In the genomic region with DNA sequence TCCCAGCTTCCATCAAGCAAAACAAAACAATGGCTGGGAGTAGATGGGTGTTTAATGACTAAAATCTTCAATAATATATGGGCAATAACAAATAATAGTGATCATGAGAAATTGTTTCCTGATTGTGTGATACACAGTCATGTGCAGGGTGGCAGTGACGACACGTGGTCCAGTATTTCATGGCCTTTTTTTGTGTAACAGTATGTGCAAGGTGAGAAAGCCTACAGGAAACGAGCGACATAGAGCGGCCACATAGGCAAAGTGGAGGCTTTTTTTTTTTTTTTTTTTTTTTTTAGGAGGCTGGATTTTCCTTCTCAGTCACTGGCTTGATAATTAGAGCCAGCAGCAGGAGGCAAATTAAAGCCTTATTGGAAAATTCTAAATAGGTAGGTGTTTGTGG, we compare ENCODE assay signal across 3 cellular contexts.
A peak's percentile ranks its signal among the peaks of the same experiment; 100 is the strongest.
TF ChIP-seq lines count a peak whose summit lies in the region.

No MANE protein-coding gene starts in this region.

TF ChIP-seq in HCT116, 20 proteins besides CTCF, POLR2A, EP300 and RAD21:
- no peak for TF ChIP-seq SIN3A (IDR thresholded peaks at IDR 0.05; ENCODE audit: low read depth)
- no peak for TF ChIP-seq TCF7L2 (IDR thresholded peaks at IDR 0.05; ENCODE audit: borderline replicate concordance, extremely low read depth, insufficient read depth, insufficient read length)
- no peak for TF ChIP-seq ZNF274 (IDR thresholded peaks at IDR 0.05; ENCODE audit: low read depth, low read length)
- TF ChIP-seq JUND (IDR thresholded peaks at IDR 0.05), result no peak

TF ChIP-seq in GM12878, 131 proteins besides CTCF, POLR2A, EP300 and RAD21:
- no peak for TF ChIP-seq RCOR1 (conservative IDR thresholded peaks at IDR 0.05; ENCODE audit: low read depth, low read length)
- TF ChIP-seq, protein P1, sequence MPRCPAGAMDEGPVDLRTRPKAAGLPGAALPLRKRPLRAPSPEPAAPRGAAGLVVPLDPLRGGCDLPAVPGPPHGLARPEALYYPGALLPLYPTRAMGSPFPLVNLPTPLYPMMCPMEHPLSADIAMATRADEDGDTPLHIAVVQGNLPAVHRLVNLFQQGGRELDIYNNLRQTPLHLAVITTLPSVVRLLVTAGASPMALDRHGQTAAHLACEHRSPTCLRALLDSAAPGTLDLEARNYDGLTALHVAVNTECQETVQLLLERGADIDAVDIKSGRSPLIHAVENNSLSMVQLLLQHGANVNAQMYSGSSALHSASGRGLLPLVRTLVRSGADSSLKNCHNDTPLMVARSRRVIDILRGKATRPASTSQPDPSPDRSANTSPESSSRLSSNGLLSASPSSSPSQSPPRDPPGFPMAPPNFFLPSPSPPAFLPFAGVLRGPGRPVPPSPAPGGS (IDR thresholded peaks at IDR 0.05; ENCODE audit: borderline replicate concordance, insufficient read depth, low read depth, low read length, poor library complexity, severe bottlenecking), result peak; percentile 84
- TF ChIP-seq, protein P2, sequence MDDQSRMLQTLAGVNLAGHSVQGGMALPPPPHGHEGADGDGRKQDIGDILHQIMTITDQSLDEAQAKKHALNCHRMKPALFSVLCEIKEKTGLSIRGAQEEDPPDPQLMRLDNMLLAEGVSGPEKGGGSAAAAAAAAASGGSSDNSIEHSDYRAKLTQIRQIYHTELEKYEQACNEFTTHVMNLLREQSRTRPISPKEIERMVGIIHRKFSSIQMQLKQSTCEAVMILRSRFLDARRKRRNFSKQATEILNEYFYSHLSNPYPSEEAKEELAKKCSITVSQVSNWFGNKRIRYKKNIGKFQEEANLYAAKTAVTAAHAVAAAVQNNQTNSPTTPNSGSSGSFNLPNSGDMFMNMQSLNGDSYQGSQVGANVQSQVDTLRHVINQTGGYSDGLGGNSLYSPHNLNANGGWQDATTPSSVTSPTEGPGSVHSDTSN (IDR thresholded peaks at IDR 0.05; ENCODE audit: insufficient replicate concordance, low read depth, low read length), result peak; percentile 30

TF ChIP-seq in H1, 55 proteins besides CTCF, POLR2A, EP300 and RAD21:
- no peak for TF ChIP-seq KDM1A (IDR thresholded peaks at IDR 0.05; ENCODE audit: borderline replicate concordance, low read length)
- TF ChIP-seq, protein P3, sequence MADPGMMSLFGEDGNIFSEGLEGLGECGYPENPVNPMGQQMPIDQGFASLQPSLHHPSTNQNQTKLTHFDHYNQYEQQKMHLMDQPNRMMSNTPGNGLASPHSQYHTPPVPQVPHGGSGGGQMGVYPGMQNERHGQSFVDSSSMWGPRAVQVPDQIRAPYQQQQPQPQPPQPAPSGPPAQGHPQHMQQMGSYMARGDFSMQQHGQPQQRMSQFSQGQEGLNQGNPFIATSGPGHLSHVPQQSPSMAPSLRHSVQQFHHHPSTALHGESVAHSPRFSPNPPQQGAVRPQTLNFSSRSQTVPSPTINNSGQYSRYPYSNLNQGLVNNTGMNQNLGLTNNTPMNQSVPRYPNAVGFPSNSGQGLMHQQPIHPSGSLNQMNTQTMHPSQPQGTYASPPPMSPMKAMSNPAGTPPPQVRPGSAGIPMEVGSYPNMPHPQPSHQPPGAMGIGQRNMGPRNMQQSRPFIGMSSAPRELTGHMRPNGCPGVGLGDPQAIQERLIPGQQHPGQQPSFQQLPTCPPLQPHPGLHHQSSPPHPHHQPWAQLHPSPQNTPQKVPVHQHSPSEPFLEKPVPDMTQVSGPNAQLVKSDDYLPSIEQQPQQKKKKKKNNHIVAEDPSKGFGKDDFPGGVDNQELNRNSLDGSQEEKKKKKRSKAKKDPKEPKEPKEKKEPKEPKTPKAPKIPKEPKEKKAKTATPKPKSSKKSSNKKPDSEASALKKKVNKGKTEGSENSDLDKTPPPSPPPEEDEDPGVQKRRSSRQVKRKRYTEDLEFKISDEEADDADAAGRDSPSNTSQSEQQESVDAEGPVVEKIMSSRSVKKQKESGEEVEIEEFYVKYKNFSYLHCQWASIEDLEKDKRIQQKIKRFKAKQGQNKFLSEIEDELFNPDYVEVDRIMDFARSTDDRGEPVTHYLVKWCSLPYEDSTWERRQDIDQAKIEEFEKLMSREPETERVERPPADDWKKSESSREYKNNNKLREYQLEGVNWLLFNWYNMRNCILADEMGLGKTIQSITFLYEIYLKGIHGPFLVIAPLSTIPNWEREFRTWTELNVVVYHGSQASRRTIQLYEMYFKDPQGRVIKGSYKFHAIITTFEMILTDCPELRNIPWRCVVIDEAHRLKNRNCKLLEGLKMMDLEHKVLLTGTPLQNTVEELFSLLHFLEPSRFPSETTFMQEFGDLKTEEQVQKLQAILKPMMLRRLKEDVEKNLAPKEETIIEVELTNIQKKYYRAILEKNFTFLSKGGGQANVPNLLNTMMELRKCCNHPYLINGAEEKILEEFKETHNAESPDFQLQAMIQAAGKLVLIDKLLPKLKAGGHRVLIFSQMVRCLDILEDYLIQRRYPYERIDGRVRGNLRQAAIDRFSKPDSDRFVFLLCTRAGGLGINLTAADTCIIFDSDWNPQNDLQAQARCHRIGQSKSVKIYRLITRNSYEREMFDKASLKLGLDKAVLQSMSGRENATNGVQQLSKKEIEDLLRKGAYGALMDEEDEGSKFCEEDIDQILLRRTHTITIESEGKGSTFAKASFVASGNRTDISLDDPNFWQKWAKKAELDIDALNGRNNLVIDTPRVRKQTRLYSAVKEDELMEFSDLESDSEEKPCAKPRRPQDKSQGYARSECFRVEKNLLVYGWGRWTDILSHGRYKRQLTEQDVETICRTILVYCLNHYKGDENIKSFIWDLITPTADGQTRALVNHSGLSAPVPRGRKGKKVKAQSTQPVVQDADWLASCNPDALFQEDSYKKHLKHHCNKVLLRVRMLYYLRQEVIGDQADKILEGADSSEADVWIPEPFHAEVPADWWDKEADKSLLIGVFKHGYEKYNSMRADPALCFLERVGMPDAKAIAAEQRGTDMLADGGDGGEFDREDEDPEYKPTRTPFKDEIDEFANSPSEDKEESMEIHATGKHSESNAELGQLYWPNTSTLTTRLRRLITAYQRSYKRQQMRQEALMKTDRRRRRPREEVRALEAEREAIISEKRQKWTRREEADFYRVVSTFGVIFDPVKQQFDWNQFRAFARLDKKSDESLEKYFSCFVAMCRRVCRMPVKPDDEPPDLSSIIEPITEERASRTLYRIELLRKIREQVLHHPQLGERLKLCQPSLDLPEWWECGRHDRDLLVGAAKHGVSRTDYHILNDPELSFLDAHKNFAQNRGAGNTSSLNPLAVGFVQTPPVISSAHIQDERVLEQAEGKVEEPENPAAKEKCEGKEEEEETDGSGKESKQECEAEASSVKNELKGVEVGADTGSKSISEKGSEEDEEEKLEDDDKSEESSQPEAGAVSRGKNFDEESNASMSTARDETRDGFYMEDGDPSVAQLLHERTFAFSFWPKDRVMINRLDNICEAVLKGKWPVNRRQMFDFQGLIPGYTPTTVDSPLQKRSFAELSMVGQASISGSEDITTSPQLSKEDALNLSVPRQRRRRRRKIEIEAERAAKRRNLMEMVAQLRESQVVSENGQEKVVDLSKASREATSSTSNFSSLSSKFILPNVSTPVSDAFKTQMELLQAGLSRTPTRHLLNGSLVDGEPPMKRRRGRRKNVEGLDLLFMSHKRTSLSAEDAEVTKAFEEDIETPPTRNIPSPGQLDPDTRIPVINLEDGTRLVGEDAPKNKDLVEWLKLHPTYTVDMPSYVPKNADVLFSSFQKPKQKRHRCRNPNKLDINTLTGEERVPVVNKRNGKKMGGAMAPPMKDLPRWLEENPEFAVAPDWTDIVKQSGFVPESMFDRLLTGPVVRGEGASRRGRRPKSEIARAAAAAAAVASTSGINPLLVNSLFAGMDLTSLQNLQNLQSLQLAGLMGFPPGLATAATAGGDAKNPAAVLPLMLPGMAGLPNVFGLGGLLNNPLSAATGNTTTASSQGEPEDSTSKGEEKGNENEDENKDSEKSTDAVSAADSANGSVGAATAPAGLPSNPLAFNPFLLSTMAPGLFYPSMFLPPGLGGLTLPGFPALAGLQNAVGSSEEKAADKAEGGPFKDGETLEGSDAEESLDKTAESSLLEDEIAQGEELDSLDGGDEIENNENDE (IDR thresholded peaks at IDR 0.05; ENCODE audit: insufficient replicate concordance, low read length), result no peak
TF ChIP-seq in H1: peak in this region for 0.
